In genomic region chr2:102041351-102041750, GRCh38 we compare ENCODE assay signal across 19 cellular contexts. TPM values are rescaled to one million over a fixed set of nuclear protein-coding genes. Genes with fewer than 3 reads are reported as not detected.
DNase-seq lines count a peak whose midpoint lies in the region; ATAC-seq, FAIRE-seq and TF ChIP-seq lines count a peak whose summit lies in the region.
"Had no signal": no experiment of that assay in that cellular context is flagged by ENCODE, and none has a peak within 500 bp of the region (broad histone marks: within the 10 kb centered on the region; RNA-seq: fewer than 3 reads in every experiment).

No MANE protein-coding gene starts in this region.

- WGBS in liver: 17% methylated on average over 2 of the region's 2 CpGs
- WGBS in small intestine, 3 donors: 23 to 38% (median 34%) methylated on average over 2 of the region's 2 CpGs

- peaks cover 2% of the 10 kb centered on the region for H3K27me3 Mint-ChIP-seq in dendritic cell treated with granulocyte-macrophage colony-stimulating factor and Interleukin-4, amounts not matched to agents 40 ng/mL and 50 ng/mL, for 4 days

- FAIRE-seq in small intestine (lab: Jason Lieb, UNC): no peak
- FAIRE-seq: colon had no signal

- DNase-seq in HCEC 1CT (peak; percentile 71), small intestine (peak; percentile 11), NCI-H226 (no peak), T1000 (lab: John Stamatoyannopoulos, UW) (no peak), 8988T (no peak)
- DNase-seq: activated naive CD8-positive, alpha-beta T cell treated with anti-CD3 and anti-CD28 coated beads, Interleukin-2, amount 50 U/mL, for 24 hours; activated T-cell treated with anti-CD3 and anti-CD28 coated beads for 4 hours; CD4-positive, alpha-beta memory T cell; GOT3; Karpas-422; NCI-H2029 treated with DMSO at 0.1 percent for 48 hours; NCI-H69; Peyer's patch had no signal

- H3K36me3 ChIP-seq in liver (ENCODE audit: control insufficient read depth in 4 of 4, insufficient read depth in 3 of 4, low read depth in 1 of 4, low read length in 3 of 4) (no peaks in the 10 kb centered on the region), small intestine (ENCODE audit: control insufficient read depth in 2 of 2, insufficient read depth in 2 of 2, low read length in 2 of 2) (no peaks in the 10 kb centered on the region)
- H3K36me3 ChIP-seq: Peyer's patch had no signal

- intact Hi-C loops in dendritic cell treated with granulocyte-macrophage colony-stimulating factor and Interleukin-4, amounts not matched to agents 40 ng/mL and 50 ng/mL, for 4 days (cut with micrococcal nuclease): no loop called here

- peaks cover 82% of the 10 kb centered on the region for H3K4me1 Mint-ChIP-seq in dendritic cell treated with granulocyte-macrophage colony-stimulating factor and Interleukin-4, amounts not matched to agents 40 ng/mL and 50 ng/mL, for 4 days (ENCODE audit: low read depth)
- H3K4me1 Mint-ChIP-seq: CD4-positive, alpha-beta memory T cell had no signal

- H3K9me3 Mint-ChIP-seq in dendritic cell treated with granulocyte-macrophage colony-stimulating factor and Interleukin-4, amounts not matched to agents 40 ng/mL and 50 ng/mL, for 4 days: peaks cover 8% of the 10 kb centered on the region
- H3K9me3 Mint-ChIP-seq: CD4-positive, alpha-beta memory T cell; T-helper 1 cell treated with Interleukin-12 subunit alpha and Interleukin-12 subunit beta and Interleukin-4 antibody, amounts not matched to agents 30 μg/mL and 1 μg/mL, for 36 hours had no signal

- TF ChIP-seq CTCF in liver (IDR thresholded peaks at IDR 0.05; ENCODE audit: low read depth, low read length, missing input control): no peak

- no peak overlapping the region for H3K4me3 Mint-ChIP-seq in dendritic cell treated with granulocyte-macrophage colony-stimulating factor and Interleukin-4, amounts not matched to agents 40 ng/mL and 50 ng/mL, for 4 days
- H3K4me3 Mint-ChIP-seq: activated naive CD8-positive, alpha-beta T cell treated with anti-CD3 and anti-CD28 coated beads, Interleukin-2, amount 50 U/mL, for 24 hours; CD4-positive, alpha-beta memory T cell; T-helper 1 cell treated with Interleukin-12 subunit alpha and Interleukin-12 subunit beta and Interleukin-4 antibody, amounts not matched to agents 30 μg/mL and 1 μg/mL, for 36 hours had no signal

- TF ChIP-seq RAD21 in liver (IDR thresholded peaks at IDR 0.05): no peak

- H3K27ac ChIP-seq in liver (ENCODE audit: low read depth in 1 of 2, low read length in 2 of 2): no peak overlapping the region
- H3K27ac ChIP-seq in small intestine (ENCODE audit: low read depth in 1 of 2, low read length in 1 of 2): peak overlapping the region in 1 of 2 donors; percentile 61

- no peaks in the 10 kb centered on the region for H3K27me3 ChIP-seq in liver (ENCODE audit: control insufficient read depth in 4 of 4, insufficient read depth in 4 of 4, low read length in 3 of 4)
- no peaks in the 10 kb centered on the region for H3K27me3 ChIP-seq in small intestine (ENCODE audit: control insufficient read depth in 2 of 2, insufficient read depth in 2 of 2, low read length in 2 of 2)
- H3K27me3 ChIP-seq: Peyer's patch had no signal

- ATAC-seq in HG03342 (IDR thresholded peaks at IDR 0.05; ENCODE audit: unreplicated experiment): no peak
- ATAC-seq: activated naive CD8-positive, alpha-beta T cell treated with anti-CD3 and anti-CD28 coated beads, Interleukin-2, amount 50 U/mL, for 24 hours had no signal

- H3K9me3 ChIP-seq in liver (ENCODE audit: control insufficient read depth in 4 of 4, low read length in 3 of 4) (no peaks in the 10 kb centered on the region), small intestine (ENCODE audit: control insufficient read depth, low read depth) (no peaks in the 10 kb centered on the region)
- H3K9me3 ChIP-seq: Peyer's patch had no signal

- peaks cover 3 to 9% (median 6%) of the 10 kb centered on the region in 4 donors for H3K4me1 ChIP-seq in liver (ENCODE audit: control insufficient read depth in 4 of 4, insufficient read depth in 4 of 4, low read length in 3 of 4)
- H3K4me1 ChIP-seq in small intestine (ENCODE audit: control insufficient read depth in 2 of 2, insufficient read depth in 1 of 2, low read depth in 1 of 2, low read length in 1 of 2): no peaks in the 10 kb centered on the region

- H3K36me3 Mint-ChIP-seq in dendritic cell treated with granulocyte-macrophage colony-stimulating factor and Interleukin-4, amounts not matched to agents 40 ng/mL and 50 ng/mL, for 4 days (ENCODE audit: low read depth): no peaks in the 10 kb centered on the region
- H3K36me3 Mint-ChIP-seq: CD4-positive, alpha-beta memory T cell had no signal

- H3K9ac ChIP-seq in liver (ENCODE audit: low read depth in 1 of 2, low read length in 2 of 2): no peak overlapping the region

- peak overlapping the region; percentile 75 for H3K27ac Mint-ChIP-seq in dendritic cell treated with granulocyte-macrophage colony-stimulating factor and Interleukin-4, amounts not matched to agents 40 ng/mL and 50 ng/mL, for 4 days
- H3K27ac Mint-ChIP-seq: activated naive CD8-positive, alpha-beta T cell treated with anti-CD3 and anti-CD28 coated beads, Interleukin-2, amount 50 U/mL, for 24 hours; CD4-positive, alpha-beta memory T cell; progenitor cell of endocrine pancreas had no signal

- H3K4me3 ChIP-seq in liver (ENCODE audit: low read depth in 1 of 3, low read length in 3 of 3): no peak overlapping the region
- H3K4me3 ChIP-seq in small intestine (ENCODE audit: low read depth in 1 of 2, low read length in 2 of 2): no peak overlapping the region
- H3K4me3 ChIP-seq: Peyer's patch had no signal

TF ChIP-seq in liver, 16 proteins besides CTCF, POLR2A, EP300 and RAD21:
- TF ChIP-seq MAX (IDR thresholded peaks at IDR 0.05) (no peak), HNF4G (IDR thresholded peaks at IDR 0.05) (no peak), NR2F2 (IDR thresholded peaks at IDR 0.05) (peak; percentile 55), REST (IDR thresholded peaks at IDR 0.05) (peak; percentile 55), FOXA1 (IDR thresholded peaks at IDR 0.05) (no peak), YY1 (IDR thresholded peaks at IDR 0.05) (no peak), EGR1 (IDR thresholded peaks at IDR 0.05; ENCODE audit: low read depth in 2 of 2) (no peak), GABPA (IDR thresholded peaks at IDR 0.05 in 1 of 2, conservative IDR thresholded peaks at IDR 0.05 in 1 of 2) (no peak), SP1 (IDR thresholded peaks at IDR 0.05) (no peak), TAF1 (conservative IDR thresholded peaks at IDR 0.05) (no peak), RXRA (IDR thresholded peaks at IDR 0.05) (peak in 1 of 2 donors; percentile 37), FOXA2 (IDR thresholded peaks at IDR 0.05) (no peak), JUND (IDR thresholded peaks at IDR 0.05) (peak; percentile 74 to 79), ZBTB33 (IDR thresholded peaks at IDR 0.05) (no peak), HNF4A (conservative IDR thresholded peaks at IDR 0.05) (no peak), ATF3 (IDR thresholded peaks at IDR 0.05) (no peak)

RNA-seq across cellular contexts. Expression of gene IL1R2, which starts 49.6 kb away (rescaled TPM):
- total RNA-seq in liver: 10 to 100 TPM in 1 of 2 donors, 1 to 10 TPM in 1; 3.7 to 28.2 TPM
- polyA plus RNA-seq in liver: 10 to 100 TPM in 1 of 2 donors, 1 to 10 TPM in 1; 4.4 to 10.1 TPM
- polyA plus RNA-seq in small intestine: 1 to 10 TPM; 1.6 to 5.2 (median 3.8) TPM
- total RNA-seq: CD4-positive, alpha-beta memory T cell; progenitor cell of endocrine pancreas had no signal

Comparison
In these comparisons a context has a peak if more than half of its experiments do, and no peak if none do; other contexts are left out.
1. DNase-seq: peak in HCEC 1CT (single experiment) and small intestine (single experiment); none in NCI-H226 (single experiment), T1000 (single experiment) and 8988T (single experiment).